In the genomic region with DNA sequence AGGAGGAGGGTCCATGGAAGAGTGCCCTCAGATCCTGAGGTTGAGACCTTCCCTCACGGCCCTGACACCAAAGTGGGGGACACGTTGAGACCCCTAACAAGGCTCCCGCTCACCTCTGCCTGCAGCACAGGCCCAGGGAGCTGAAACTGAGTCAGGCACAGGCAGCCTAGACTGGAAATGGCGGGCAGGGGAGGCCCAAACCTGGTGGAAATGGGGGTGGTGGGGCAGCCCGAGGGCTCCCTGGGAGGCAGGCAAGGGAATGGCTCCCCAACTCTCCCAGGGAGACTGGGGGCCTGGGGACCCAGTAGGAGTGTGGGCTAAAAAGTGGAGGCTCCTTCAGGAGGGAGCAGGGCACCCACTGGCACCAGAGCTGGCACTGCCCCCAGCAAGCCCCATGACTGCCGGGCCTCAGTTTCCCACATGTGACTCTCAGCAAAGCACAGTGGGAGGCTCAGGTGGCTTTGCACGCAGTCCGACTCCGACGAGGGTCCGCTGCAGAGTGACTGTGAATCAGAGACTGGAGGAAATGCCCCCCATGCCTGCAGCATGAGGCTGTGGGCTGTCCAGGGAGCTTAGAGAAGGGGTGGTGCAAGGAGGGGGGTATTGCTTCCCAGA, we compare ENCODE assay signal across 28 cellular contexts. TPM values are rescaled to one million over a fixed set of nuclear protein-coding genes. Genes with fewer than 3 reads are reported as not detected.
A peak's percentile ranks its signal among the peaks of the same experiment; 100 is the strongest.
DNase-seq lines count a peak whose midpoint lies in the region; ATAC-seq and TF ChIP-seq lines count a peak whose summit lies in the region.
"Had no signal": no experiment of that assay in that cellular context is flagged by ENCODE, and none has a peak within 500 bp of the region (broad histone marks: within the 10 kb centered on the region; RNA-seq: fewer than 3 reads in every experiment).

No MANE protein-coding gene starts in this region.

- H2AFZ ChIP-seq in osteoblast (ENCODE audit: low read length): no peak overlapping the region

- peaks cover 3% of the 10 kb centered on the region for H3K27me3 Mint-ChIP-seq in chondrocyte (ENCODE audit: low read depth)
- H3K27me3 Mint-ChIP-seq in MCF 10A (ENCODE audit: insufficient read depth, unreplicated experiment): no peaks in the 10 kb centered on the region

- POLR2A ChIA-PET in MCF 10A (lab: Yijun Ruan, JAX): no interaction called here

- TF ChIP-seq CTCF in chondrocyte (IDR thresholded peaks at IDR 0.05): no peak
- no peak for TF ChIP-seq CTCF in osteoblast (IDR thresholded peaks at IDR 0.05; ENCODE audit: extremely low read depth, low read depth, low read length)
- TF ChIP-seq CTCF in MCF 10A (IDR thresholded peaks at IDR 0.05; ENCODE audit: unreplicated experiment): no peak

- H3K4me3 ChIP-seq in osteoblast (ENCODE audit: insufficient read depth, low read length): no peak overlapping the region
- H3K4me3 ChIP-seq: Peyer's patch, sigmoid colon, SJSA1, thoracic aorta, uterus had no signal

- H3K36me3 Mint-ChIP-seq in chondrocyte (ENCODE audit: low read depth) (peaks cover 5% of the 10 kb centered on the region), MCF 10A (ENCODE audit: insufficient read depth, unreplicated experiment) (peaks cover 9% of the 10 kb centered on the region)

- peak; percentile 24 for DNase-seq in activated CD4-positive, CD25-positive, alpha-beta regulatory T cell treated with anti-CD3 and anti-CD28 coated beads, Interleukin-2, amount 50 U/mL, for 72 hours
- peak; percentile 1 for DNase-seq in Daoy (ENCODE audit: low read depth)
- peak; percentile 57 for DNase-seq in chondrocyte (ENCODE audit: low spot score)
- DNase-seq in osteoblast (ENCODE audit: insufficient read length, low spot score, missing footprints): peak; percentile 85
- DNase-seq in kidney tubule cell (ENCODE audit: low spot score): no peak
- DNase-seq in MCF 10A (ENCODE audit: unreplicated experiment): no peak
- DNase-seq: activated CD4-positive, alpha-beta memory T cell treated with anti-CD3 and anti-CD28 coated beads, Interleukin-2, amount 10 ng/mL, durations not matched to agents 7 days and 5 days; activated CD4-positive, alpha-beta T cell treated with anti-CD3 and anti-CD28 coated beads for 1 hour; amygdala; effector CD4-positive, alpha-beta T cell; NCI-H1105; NCI-H2029; NCI-H526; stimulated activated naive CD4-positive, alpha-beta T cell treated with Interleukin-2 at 50 U/mL for 16 hours had no signal

- no peaks in the 10 kb centered on the region for H4K20me1 ChIP-seq in osteoblast (ENCODE audit: insufficient read depth, low read length)

- no TSS peak for BruUV-seq in MCF 10A (replicated peaks; lab: Mats Ljungman, UMichigan)

- H3K79me2 ChIP-seq in osteoblast (ENCODE audit: insufficient read depth, low read length): no peaks in the 10 kb centered on the region

- no peak for ATAC-seq in activated CD4-positive, CD25-positive, alpha-beta regulatory T cell treated with anti-CD3 and anti-CD28 coated beads, Interleukin-2, amount 50 U/mL, for 24 hours
- ATAC-seq in GM21576 (IDR thresholded peaks at IDR 0.05; ENCODE audit: unreplicated experiment): no peak

- H3K4me1 Mint-ChIP-seq in chondrocyte (ENCODE audit: low read depth) (no peaks in the 10 kb centered on the region), MCF 10A (ENCODE audit: insufficient read depth, unreplicated experiment) (no peaks in the 10 kb centered on the region)
- H3K4me1 Mint-ChIP-seq: activated CD4-positive, alpha-beta memory T cell treated with anti-CD3 and anti-CD28 coated beads, Interleukin-2, amount 10 ng/mL, durations not matched to agents 7 days and 5 days; IgD-negative memory B cell; neural crest cell had no signal

- H3K4me3 Mint-ChIP-seq in chondrocyte (ENCODE audit: unreplicated experiment) (no peak overlapping the region), MCF 10A (ENCODE audit: unreplicated experiment) (no peak overlapping the region)
- H3K4me3 Mint-ChIP-seq: activated CD4-positive, alpha-beta memory T cell treated with anti-CD3 and anti-CD28 coated beads, Interleukin-2, amount 10 ng/mL, durations not matched to agents 7 days and 5 days; activated naive CD4-positive, alpha-beta T cell treated with anti-CD3 and anti-CD28 coated beads, Interleukin-2, amount 50 U/mL, for 24 hours; CD4-positive, alpha-beta T cell; neural crest cell had no signal

- no peaks in the 10 kb centered on the region for H3K36me3 ChIP-seq in osteoblast (ENCODE audit: insufficient read depth, low read length)
- H3K36me3 ChIP-seq: sigmoid colon, SJSA1, uterus had no signal

- H3K9me3 Mint-ChIP-seq in chondrocyte (ENCODE audit: low read depth) (peaks cover 5% of the 10 kb centered on the region), MCF 10A (ENCODE audit: unreplicated experiment) (no peaks in the 10 kb centered on the region)
- H3K9me3 Mint-ChIP-seq: activated naive CD4-positive, alpha-beta T cell treated with anti-CD3 and anti-CD28 coated beads, Interleukin-2, amount 50 U/mL, for 24 hours; CD4-positive, alpha-beta T cell had no signal

- no peaks in the 10 kb centered on the region for H3K4me1 ChIP-seq in osteoblast (ENCODE audit: insufficient read depth, low read length)
- H3K4me1 ChIP-seq: SJSA1, uterus had no signal

- H3K27ac Mint-ChIP-seq in chondrocyte (ENCODE audit: unreplicated experiment) (no peak overlapping the region), MCF 10A (ENCODE audit: low read depth, unreplicated experiment) (no peak overlapping the region)
- H3K27ac Mint-ChIP-seq: activated CD4-positive, alpha-beta memory T cell treated with anti-CD3 and anti-CD28 coated beads, Interleukin-2, amount 10 ng/mL, durations not matched to agents 7 days and 5 days; activated naive CD4-positive, alpha-beta T cell treated with anti-CD3 and anti-CD28 coated beads, Interleukin-2, amount 50 U/mL, for 24 hours; CD4-positive, alpha-beta T cell; IgD-negative memory B cell had no signal

- no peak overlapping the region for H3K4me2 ChIP-seq in osteoblast (ENCODE audit: insufficient read depth, low read length)

- no peaks in the 10 kb centered on the region for H3K9me3 ChIP-seq in osteoblast (ENCODE audit: low read depth, low read length)
- H3K9me3 ChIP-seq: sigmoid colon, SJSA1, uterus had no signal

- H3K27me3 ChIP-seq in osteoblast (ENCODE audit: insufficient read depth, low read length): peaks cover 39% of the 10 kb centered on the region

- intact Hi-C loops in MCF 10A (cut with micrococcal nuclease): no loop called here

- CTCF ChIA-PET in MCF 10A (lab: Yijun Ruan, JAX): no interaction called here

- no peak overlapping the region for H3K27ac ChIP-seq in osteoblast (ENCODE audit: low read depth, low read length)
- H3K27ac ChIP-seq: epithelial cell of prostate, Peyer's patch, sigmoid colon, SJSA1, thoracic aorta, uterus had no signal

RNA-seq across cellular contexts. Expression of a gene that starts 5.9 kb away (rescaled TPM):
- not detected in 2 replicates for total RNA-seq in Daoy (2014; rRNA removed; shearing (Covaris generic))
- total RNA-seq in chondrocyte (not detected in 3 replicates), osteoblast (not detected in 2 replicates), MCF 10A (2022) (not detected in 2 replicates)
- total RNA-seq: activated CD4-positive, alpha-beta memory T cell treated with anti-CD3 and anti-CD28 coated beads, Interleukin-2, amount 10 ng/mL, durations not matched to agents 7 days and 5 days; CD4-positive, alpha-beta T cell; H4; lower leg skin; neural crest cell; Peyer's patch; sigmoid colon; SJSA1; thoracic aorta; uterus had no signal

RNA-seq across cellular contexts. Expression of a gene that starts 53.3 kb away (rescaled TPM):
- 3.2 and 4.9 TPM in 2 replicates for total RNA-seq in Daoy (2014; rRNA removed; shearing (Covaris generic))
- total RNA-seq in chondrocyte (20.7 to 35.1 TPM (median 20.9 TPM) in 3 replicates), osteoblast (12.7 and 14.8 TPM in 2 replicates), MCF 10A (2022) (41.1 and 43.6 TPM in 2 replicates)

Comparison
In these comparisons a context has a peak if more than half of its experiments do, and no peak if none do; other contexts are left out.
1. DNase-seq: peak in activated CD4-positive, CD25-positive, alpha-beta regulatory T cell treated with anti-CD3 and anti-CD28 coated beads, Interleukin-2, amount 50 U/mL, for 72 hours (single experiment), Daoy (single experiment), chondrocyte (single experiment) and osteoblast (single experiment); none in kidney tubule cell (single experiment) and MCF 10A (single experiment).